In genomic region chr3:150407818-150408231, GRCh38 we compare ENCODE assay signal across 8 cellular contexts. TPM values are rescaled to one million over a fixed set of nuclear protein-coding genes. Genes with fewer than 3 reads are reported as not detected.
DNase-seq lines count a peak whose midpoint lies in the region; ATAC-seq and TF ChIP-seq lines count a peak whose summit lies in the region.

No MANE protein-coding gene starts in this region.

- H3K36me3 Mint-ChIP-seq in activated CD4-positive, alpha-beta T cell treated with anti-CD3 and anti-CD28 coated beads for 36 hours (ENCODE audit: low read depth): peaks cover 18% of the 10 kb centered on the region

- peak overlapping the region; percentile 77 for H3K4me3 Mint-ChIP-seq in activated CD4-positive, alpha-beta T cell treated with anti-CD3 and anti-CD28 coated beads for 36 hours

- peak; percentile 7 for ATAC-seq in GM19372 (IDR thresholded peaks at IDR 0.05; ENCODE audit: low read depth, unreplicated experiment)
- ATAC-seq in activated CD4-positive, alpha-beta T cell treated with anti-CD3 and anti-CD28 coated beads for 36 hours: no peak
- peak; percentile 1 for ATAC-seq in omental fat pad (ENCODE audit: low FRiP score)
- no peak for ATAC-seq in GM19463 (IDR thresholded peaks at IDR 0.05; ENCODE audit: unreplicated experiment)

- TF ChIP-seq CTCF in BJ (IDR thresholded peaks at IDR 0.05; ENCODE audit: insufficient read depth, low read depth, low read length) (no peak), omental fat pad (IDR thresholded peaks at IDR 0.05) (no peak)

- POLR2A ChIA-PET in BJ (lab: Charles Lee): interaction anchor here (1.3 kb wide), 1 partner anchor 159 kb away, joined by 7 read pairs; no protein-coding TSS in a partner anchor
- POLR2A ChIA-PET in activated CD4-positive, alpha-beta T cell treated with anti-CD3 and anti-CD28 coated beads for 36 hours (lab: Charles Lee): interaction anchor here (1.4 kb wide), 1 partner anchor 139 kb away, joined by 4 read pairs; the partner anchor contains the start of genes EIF2A and SERP1

- TF ChIP-seq EP300 in Ishikawa (IDR thresholded peaks at IDR 0.05; ENCODE audit: borderline replicate concordance): no peak

- peak overlapping the region; percentile 100 for H3K27ac Mint-ChIP-seq in activated CD4-positive, alpha-beta T cell treated with anti-CD3 and anti-CD28 coated beads for 36 hours

- intact Hi-C loops in activated CD4-positive, alpha-beta T cell treated with anti-CD3 and anti-CD28 coated beads for 36 hours (cut with DNase I, micrococcal nuclease): loop anchor here (1.0 to 5.0 kb wide), 10 partner anchors 23 to 909 kb away; partner anchors contain the start of genes SIAH2 (in 2 of the 2), EIF2A (in 1 of the 2), ERICH6 (in 1 of the 2) and GPR87 (in 1 of the 2)

- H3K27me3 Mint-ChIP-seq in activated CD4-positive, alpha-beta T cell treated with anti-CD3 and anti-CD28 coated beads for 36 hours: no peaks in the 10 kb centered on the region

- no peaks in the 10 kb centered on the region for H3K27me3 ChIP-seq in BJ (ENCODE audit: control insufficient read depth, insufficient read depth, low read length)
- H3K27me3 ChIP-seq in esophagus (ENCODE audit: control insufficient read depth in 1 of 2, insufficient read depth in 2 of 2, low read length in 2 of 2): no peaks in the 10 kb centered on the region

- H3K4me1 ChIP-seq in esophagus (ENCODE audit: control insufficient read depth in 2 of 2, insufficient read depth in 2 of 2, low read length in 1 of 2): no peaks in the 10 kb centered on the region

- no peaks in the 10 kb centered on the region for H3K9me3 Mint-ChIP-seq in activated CD4-positive, alpha-beta T cell treated with anti-CD3 and anti-CD28 coated beads for 36 hours (ENCODE audit: low read depth)

- H3K36me3 ChIP-seq in BJ (ENCODE audit: control insufficient read depth, insufficient read depth, low read length): peaks cover 4% of the 10 kb centered on the region; the same call in 1 of the 2 replicates
- H3K36me3 ChIP-seq in esophagus (ENCODE audit: control insufficient read depth in 2 of 2, insufficient read depth in 2 of 2, low read length in 1 of 2): peaks cover 0 to 6% of the 10 kb centered on the region in 2 donors

- 0% methylated on average over 15 of the region's 15 CpGs for WGBS in esophagus, 2 donors

- H3K9me3 ChIP-seq in esophagus (ENCODE audit: control insufficient read depth in 2 of 2, insufficient read depth in 1 of 2, low read depth in 1 of 2, low read length in 1 of 2): peaks cover 0 to 3% of the 10 kb centered on the region in 2 donors

- CTCF ChIA-PET in BJ (lab: Yijun Ruan, JAX): interaction anchor here (0.8 to 6.0 kb wide), 6 partner anchors 17 to 180 kb away, joined by 3 to 48 read pairs (median 4); no protein-coding TSS in a partner anchor
- CTCF ChIA-PET in activated CD4-positive, alpha-beta T cell treated with anti-CD3 and anti-CD28 coated beads for 36 hours (lab: Charles Lee): interaction anchor here (0.8 to 2.8 kb wide), 6 partner anchors 11 to 679 kb away, joined by 3 to 17 read pairs (median 6); no protein-coding TSS in a partner anchor

- H3K27ac ChIP-seq in esophagus (ENCODE audit: low read depth in 2 of 2, low read length in 1 of 2): peak overlapping the region; percentile 99 to 100

- TF ChIP-seq RAD21 in Ishikawa (IDR thresholded peaks at IDR 0.05; ENCODE audit: low read depth): no peak

- no peak for DNase-seq in BJ (ENCODE audit: low read depth)
- no peak for DNase-seq in activated CD4-positive, alpha-beta T cell treated with anti-CD3 and anti-CD28 coated beads for 36 hours
- DNase-seq in omental fat pad (ENCODE audit: low spot score): peak; percentile 93
- DNase-seq in hepatic stellate cell (ENCODE audit: low spot score): no peak

- H3K4me3 ChIP-seq in BJ (ENCODE audit: low read depth, low read length) (peak overlapping the region; percentile 42), esophagus (ENCODE audit: low read depth in 1 of 2, low read length in 2 of 2) (peak overlapping the region; percentile 83 to 100)

- peaks cover 18% of the 10 kb centered on the region for H3K4me1 Mint-ChIP-seq in activated CD4-positive, alpha-beta T cell treated with anti-CD3 and anti-CD28 coated beads for 36 hours

TF ChIP-seq in Ishikawa, 13 proteins besides CTCF, POLR2A, EP300 and RAD21:
- TF ChIP-seq TEAD4 (IDR thresholded peaks at IDR 0.05) (no peak), MAX (IDR thresholded peaks at IDR 0.05) (peak; percentile 55; the same call in 1 of the 2 replicates), CEBPB (IDR thresholded peaks at IDR 0.05) (no peak), USF1 (IDR thresholded peaks at IDR 0.05) (0 out of 2 replicates have a peak, but pooled peaks have one; percentile 37), REST (IDR thresholded peaks at IDR 0.05; ENCODE audit: low read depth) (no peak), EGR1 (IDR thresholded peaks at IDR 0.05) (no peak), YY1 (IDR thresholded peaks at IDR 0.05; ENCODE audit: low read depth) (no peak), TCF12 (IDR thresholded peaks at IDR 0.05; ENCODE audit: low read depth) (no peak), TAF1 (IDR thresholded peaks at IDR 0.05; ENCODE audit: low read depth) (no peak), FOXM1 (IDR thresholded peaks at IDR 0.05; ENCODE audit: borderline replicate concordance, low read depth) (no peak), ZBTB7A (IDR thresholded peaks at IDR 0.05; ENCODE audit: low read depth) (no peak), NFIC (IDR thresholded peaks at IDR 0.05) (no peak), CREB1 (IDR thresholded peaks at IDR 0.05; ENCODE audit: low read depth) (peak; percentile 83)

RNA-seq across cellular contexts. Expression of gene TSC22D2, which starts 0.3 kb away (rescaled TPM):
- 8.4 and 13.9 TPM in 2 replicates for polyA plus RNA-seq in BJ (2011; rRNA removed)
- 25.4 and 26.1 TPM in 2 replicates for polyA minus RNA-seq in BJ (2011; rRNA and poly(A)+ RNA removed)
- 10 to 100 TPM; 12.0 to 20.2 TPM for total RNA-seq in activated CD4-positive, alpha-beta T cell treated with anti-CD3 and anti-CD28 coated beads for 36 hours
- polyA plus RNA-seq in esophagus: 10 to 100 TPM; 10.3 to 27.5 TPM
- total RNA-seq in omental fat pad: 10 to 100 TPM; 15.8 to 66.2 (median 22.9) TPM

Comparison
In these comparisons a context has a peak if more than half of its experiments do, and no peak if none do; other contexts are left out.
1. ATAC-seq: peak in GM19372 (single experiment) and omental fat pad (single experiment); none in activated CD4-positive, alpha-beta T cell treated with anti-CD3 and anti-CD28 coated beads for 36 hours (single experiment) and GM19463 (single experiment).